8 cellular contexts compared by ENCODE assay signal in genomic region chr2:20349457-20350034, GRCh38. TPM values are rescaled to one million over a fixed set of nuclear protein-coding genes. Genes with fewer than 3 reads are reported as not detected.
DNase-seq lines count a peak whose midpoint lies in the region; ATAC-seq and TF ChIP-seq lines count a peak whose summit lies in the region.

No MANE protein-coding gene starts in this region.

- H2AFZ ChIP-seq in SU-DHL-6 (ENCODE audit: low read depth, low read length, severe bottlenecking), result no peak overlapping the region

- peak overlapping the region; percentile 74 for H3K4me2 ChIP-seq in SU-DHL-6 (ENCODE audit: low read depth, low read length, poor library complexity, severe bottlenecking)

- peaks cover 6 to 74% (median 20%) of the 10 kb centered on the region in 3 donors for H3K4me1 ChIP-seq in gastroesophageal sphincter
- peaks cover 11 to 42% (median 38%) of the 10 kb centered on the region in 3 donors for H3K4me1 ChIP-seq in skeletal muscle tissue (ENCODE audit: control insufficient read depth in 3 of 3, insufficient read depth in 3 of 3, low read length in 3 of 3)

- H4K20me1 ChIP-seq in SU-DHL-6 (ENCODE audit: low read depth, low read length), result peaks cover 40% of the 10 kb centered on the region

- H3K27me3 ChIP-seq in SU-DHL-6 (ENCODE audit: low read length) (no peaks in the 10 kb centered on the region), gastroesophageal sphincter (no peaks in the 10 kb centered on the region), skeletal muscle tissue (ENCODE audit: control insufficient read depth in 3 of 3, insufficient read depth in 3 of 3, low read length in 3 of 3) (no peaks in the 10 kb centered on the region)

- TF ChIP-seq EP300 in gastroesophageal sphincter (IDR thresholded peaks at IDR 0.05), result no peak

- ATAC-seq in gastroesophageal sphincter, result no peak

- H3K4me3 ChIP-seq in HFF-Myc (replicated peaks; ENCODE audit: low read depth, low read length) (peak overlapping the region; percentile 86), SU-DHL-6 (ENCODE audit: insufficient read depth, low read length, poor library complexity, severe bottlenecking) (peak overlapping the region; percentile 73), gastroesophageal sphincter (peak overlapping the region; percentile 80 to 89), skeletal muscle tissue (ENCODE audit: low read length in 3 of 3) (peak overlapping the region; percentile 89 to 93 (median 89))

- TF ChIP-seq POLR2A in gastroesophageal sphincter (IDR thresholded peaks at IDR 0.05), result no peak

- peaks cover 59% of the 10 kb centered on the region for H3K79me2 ChIP-seq in SU-DHL-6 (ENCODE audit: insufficient read depth, low read length)

- H3K36me3 ChIP-seq in SU-DHL-6 (ENCODE audit: low read length), result peaks cover 3% of the 10 kb centered on the region; the same call in 1 of the 2 replicates
- H3K36me3 ChIP-seq in gastroesophageal sphincter, result no peaks in the 10 kb centered on the region
- H3K36me3 ChIP-seq in skeletal muscle tissue (ENCODE audit: control insufficient read depth in 3 of 3, insufficient read depth in 3 of 3, low read length in 3 of 3), result no peaks in the 10 kb centered on the region

- TF ChIP-seq CTCF in HFF-Myc (IDR thresholded peaks at IDR 0.05; ENCODE audit: low read depth, low read length, missing control alignments), result no peak
- no peak for TF ChIP-seq CTCF in SU-DHL-6 (IDR thresholded peaks at IDR 0.05; ENCODE audit: insufficient read depth, low read length, poor library complexity, severe bottlenecking)
- TF ChIP-seq CTCF in gastroesophageal sphincter (IDR thresholded peaks at IDR 0.05), result no peak

- H3K27ac ChIP-seq in SU-DHL-6 (ENCODE audit: low read depth, low read length) (peak overlapping the region; percentile 92), gastroesophageal sphincter (peak overlapping the region; percentile 88 to 97 (median 94)), skeletal muscle tissue (ENCODE audit: low read depth, low read length) (peak overlapping the region; percentile 86)

- H3K9me3 ChIP-seq in SU-DHL-6 (ENCODE audit: insufficient read depth, low read length) (no peaks in the 10 kb centered on the region), gastroesophageal sphincter (no peaks in the 10 kb centered on the region), skeletal muscle tissue (ENCODE audit: control insufficient read depth in 3 of 3, low read length in 3 of 3) (no peaks in the 10 kb centered on the region)

- no peaks in the 10 kb centered on the region for H3K9me2 ChIP-seq in SU-DHL-6 (replicated peaks; ENCODE audit: insufficient read depth, low read length)

- WGBS in gastroesophageal sphincter (ENCODE audit: low coverage in 1 of 2), 2 donors, result 2% methylated on average over 6 to 7 of the region's 7 CpGs

- peaks cover 19% of the 10 kb centered on the region; the same call in 1 of the 2 replicates for H3F3A ChIP-seq in SU-DHL-6 (ENCODE audit: insufficient read depth)

- DNase-seq in HFF-Myc (ENCODE audit: extremely low read depth, low read depth), result no peak
- no peak for DNase-seq in stimulated activated CD4-positive, alpha-beta T cell treated with anti-CD3 and anti-CD28 coated beads, Interleukin-2, amount 100 ng/mL, for 24 hours
- no peak for DNase-seq in NCI-H748 treated with DMSO at 0.1 percent for 48 hours (lab: John Stamatoyannopoulos, UW)
- no peak for DNase-seq in T-helper 9 cell
- no peak for DNase-seq in effector CD8-positive, alpha-beta T cell (lab: John Stamatoyannopoulos, UW)

- H3K9ac ChIP-seq in SU-DHL-6 (ENCODE audit: low read length) (peak overlapping the region; percentile 98), skeletal muscle tissue (ENCODE audit: low read depth in 1 of 3, low read length in 3 of 3) (peak overlapping the region; percentile 84 to 91 (median 90))

RNA-seq across cellular contexts. Expression of gene PUM2, which starts 1.1 kb away (rescaled TPM):
- total RNA-seq in gastroesophageal sphincter (100 to 1,000 TPM in 2 of 4 donors, 10 to 100 TPM in 2; 61.5 to 140 (median 98.0) TPM), skeletal muscle tissue (80.4 TPM)
